21 cellular contexts compared by ENCODE assay signal in genomic region chr12:12628013-12628412, GRCh38. TPM values are rescaled to one million over a fixed set of nuclear protein-coding genes. Genes with fewer than 3 reads are reported as not detected.
DNase-seq lines count a peak whose midpoint lies in the region; TF ChIP-seq lines count a peak whose summit lies in the region.
"Had no signal": no experiment of that assay in that cellular context is flagged by ENCODE, and none has a peak within 500 bp of the region (broad histone marks: within the 10 kb centered on the region; RNA-seq: fewer than 3 reads in every experiment).

No MANE protein-coding gene starts in this region.

- H3K27me3 ChIP-seq in vagina: no peaks in the 10 kb centered on the region

- peaks cover 24% of the 10 kb centered on the region for H3K4me1 ChIP-seq in vagina

- no peak for TF ChIP-seq POLR2A in vagina (IDR thresholded peaks at IDR 0.05)

- in situ Hi-C loops in ACHN (cut with HindIII; ENCODE audit: low pct_ligation_motif_present, low pct_unique_long_range_greater_than_20kb, low sequenced_read_pairs): no loop called here

- peak; percentile 65 for DNase-seq in EL
- peak; percentile 34 for DNase-seq in HS-5 (ENCODE audit: low read depth)
- DNase-seq in amniotic epithelial cell (ENCODE audit: low read depth): peak; percentile 77
- peak; percentile 9 for DNase-seq in glomerular visceral epithelial cell (ENCODE audit: extremely low spot score)
- DNase-seq in NCI-H446 (lab: John Stamatoyannopoulos, UW): no peak
- DNase-seq in vagina (ENCODE audit: extremely low spot score in 2 of 2): no peak
- DNase-seq in ACHN: no peak
- DNase-seq in activated CD4-positive, alpha-beta T cell treated with anti-CD3 and anti-CD28 coated beads, Interleukin-2, amount 10 ng/mL, durations not matched to agents 24 days and 14 days: no peak
- DNase-seq: activated CD4-positive, alpha-beta T cell treated with anti-CD3 and anti-CD28 coated beads, Interleukin-2, amount 50 U/mL, for 1 hour; CD4-positive, CD25-positive, alpha-beta regulatory T cell; effector memory CD4-positive, alpha-beta T cell; left ventricle myocardium superior; midbrain; natural killer cell; NCI-H187 treated with DMSO at 0.1 percent for 48 hours; WERI-Rb-1 had no signal

- intact Hi-C loops in vagina (cut with DNase I): no loop called here
- intact Hi-C loops in activated CD4-positive, alpha-beta T cell treated with anti-CD3 and anti-CD28 coated beads, Interleukin-2, amount 10 ng/mL, durations not matched to agents 24 days and 14 days (cut with micrococcal nuclease): no loop called here

- H3K4me3 ChIP-seq in vagina: no peak overlapping the region
- H3K4me3 ChIP-seq: GM23338 had no signal

- peaks cover 16% of the 10 kb centered on the region for H3K36me3 Mint-ChIP-seq in activated CD4-positive, alpha-beta T cell treated with anti-CD3 and anti-CD28 coated beads, Interleukin-2, amount 10 ng/mL, durations not matched to agents 24 days and 14 days (ENCODE audit: low read depth)
- H3K36me3 Mint-ChIP-seq: natural killer cell had no signal

- H3K4me1 Mint-ChIP-seq in activated CD4-positive, alpha-beta T cell treated with anti-CD3 and anti-CD28 coated beads, Interleukin-2, amount 10 ng/mL, durations not matched to agents 24 days and 14 days: peaks cover 32% of the 10 kb centered on the region

- no peaks in the 10 kb centered on the region for H3K27me3 Mint-ChIP-seq in activated CD4-positive, alpha-beta T cell treated with anti-CD3 and anti-CD28 coated beads, Interleukin-2, amount 10 ng/mL, durations not matched to agents 24 days and 14 days
- H3K27me3 Mint-ChIP-seq: brain; CD4-positive, CD25-positive, alpha-beta regulatory T cell; stimulated activated naive CD8-positive, alpha-beta T cell treated with anti-CD3 and anti-CD28 coated beads, Interleukin-15, Interleukin-2, amounts not matched to agents 100 ng/mL and 50 ng/mL, for 24 hours had no signal

- no peak overlapping the region for H3K27ac Mint-ChIP-seq in activated CD4-positive, alpha-beta T cell treated with anti-CD3 and anti-CD28 coated beads, Interleukin-2, amount 10 ng/mL, durations not matched to agents 24 days and 14 days
- H3K27ac Mint-ChIP-seq: brain; GM23338; natural killer cell; stimulated activated naive CD8-positive, alpha-beta T cell treated with anti-CD3 and anti-CD28 coated beads, Interleukin-15, Interleukin-2, amounts not matched to agents 100 ng/mL and 50 ng/mL, for 24 hours; T-helper 2 cell treated with Interferon-gamma antibody and Interleukin-4, amounts not matched to agents 5 μg/mL and 100 μg/mL, for 36 hours had no signal

- no peaks in the 10 kb centered on the region for H3K9me3 ChIP-seq in vagina

- no peak overlapping the region for H3K4me3 Mint-ChIP-seq in activated CD4-positive, alpha-beta T cell treated with anti-CD3 and anti-CD28 coated beads, Interleukin-2, amount 10 ng/mL, durations not matched to agents 24 days and 14 days
- H3K4me3 Mint-ChIP-seq: brain; GM23338; natural killer cell; stimulated activated naive CD8-positive, alpha-beta T cell treated with anti-CD3 and anti-CD28 coated beads, Interleukin-15, Interleukin-2, amounts not matched to agents 100 ng/mL and 50 ng/mL, for 24 hours; T-helper 2 cell treated with Interferon-gamma antibody and Interleukin-4, amounts not matched to agents 5 μg/mL and 100 μg/mL, for 36 hours had no signal

- H3K9me3 Mint-ChIP-seq in activated CD4-positive, alpha-beta T cell treated with anti-CD3 and anti-CD28 coated beads, Interleukin-2, amount 10 ng/mL, durations not matched to agents 24 days and 14 days: peaks cover 7% of the 10 kb centered on the region
- H3K9me3 Mint-ChIP-seq: natural killer cell had no signal

- no peaks in the 10 kb centered on the region for H3K36me3 ChIP-seq in vagina
- H3K36me3 ChIP-seq: WERI-Rb-1 had no signal

- no peak overlapping the region for H3K27ac ChIP-seq in vagina
- H3K27ac ChIP-seq: RWPE1, WERI-Rb-1 had no signal

- TF ChIP-seq CTCF in vagina (IDR thresholded peaks at IDR 0.05): no peak

RNA-seq across cellular contexts. Expression of gene CREBL2, which starts 16.3 kb away (rescaled TPM):
- total RNA-seq in vagina: 29.0 TPM
- 17.3 TPM in 2 replicates for total RNA-seq in activated CD4-positive, alpha-beta T cell treated with anti-CD3 and anti-CD28 coated beads, Interleukin-2, amount 10 ng/mL, durations not matched to agents 24 days and 14 days

Comparison
In these comparisons a context has a peak if more than half of its experiments do, and no peak if none do; other contexts are left out.
1. DNase-seq: peak in EL (single experiment), HS-5 (single experiment), amniotic epithelial cell (single experiment) and glomerular visceral epithelial cell (single experiment); none in NCI-H446 (0 of 2), vagina (0 of 2), ACHN (single experiment) and activated CD4-positive, alpha-beta T cell treated with anti-CD3 and anti-CD28 coated beads, Interleukin-2, amount 10 ng/mL, durations not matched to agents 24 days and 14 days (single experiment).